Comparison of ENCODE assay signal across 26 cellular contexts in genomic region chr19:12991296-12991695, GRCh38. TPM values are rescaled to one million over a fixed set of nuclear protein-coding genes. Genes with fewer than 3 reads are reported as not detected.
"Had no signal": no experiment of that assay in that cellular context is flagged by ENCODE, and none has a peak within 500 bp of the region (broad histone marks: within the 10 kb centered on the region; RNA-seq: fewer than 3 reads in every experiment).

No MANE protein-coding gene starts in this region.

- DNase-seq: activated CD4-positive, alpha-beta T cell treated with anti-CD3 and anti-CD28 coated beads, Interleukin-2, amount 10 ng/mL, durations not matched to agents 7 days and 5 days; activated CD8-positive, alpha-beta T cell treated with anti-CD3 and anti-CD28 coated beads, Interleukin-2, amount 10 ng/mL, durations not matched to agents 7 days and 5 days; activated gamma-delta T cell; effector memory CD4-positive, alpha-beta T cell; glutamatergic neuron; hippocampal formation; left ventricle myocardium superior; mammary epithelial cell; midbrain; spleen; stimulated activated CD4-positive, alpha-beta T cell treated with anti-CD3 and anti-CD28 coated beads, Interleukin-4, amount 100 ng/mL, for 1 hour; stimulated activated naive CD4-positive, alpha-beta T cell treated with Interleukin-2 at 50 U/mL for 16 hours; upper lobe of left lung had no signal

- H3K27me3 Mint-ChIP-seq: central memory CD8-positive, alpha-beta T cell had no signal

- H3K27ac ChIP-seq: ascending aorta, spleen, thoracic aorta, upper lobe of left lung had no signal

- H3K4me3 ChIP-seq: ascending aorta, prostate gland, spleen, thoracic aorta, upper lobe of left lung had no signal

- ATAC-seq: activated CD4-positive, CD25-positive, alpha-beta regulatory T cell treated with anti-CD3 and anti-CD28 coated beads, Interleukin-2, amount 50 U/mL, for 24 hours; activated CD8-positive, alpha-beta T cell treated with anti-CD3 and anti-CD28 coated beads, Interleukin-2, amount 10 ng/mL, durations not matched to agents 7 days and 5 days; activated naive CD4-positive, alpha-beta T cell treated with anti-CD3 and anti-CD28 coated beads, Interleukin-2, amount 50 U/mL, for 72 hours; esophagus mucosa; left ventricle myocardium superior had no signal

- H3K9me3 Mint-ChIP-seq: activated CD4-positive, alpha-beta T cell treated with anti-CD3 and anti-CD28 coated beads, Interleukin-2, amount 10 ng/mL, durations not matched to agents 7 days and 5 days; activated naive CD4-positive, alpha-beta T cell treated with anti-CD3 and anti-CD28 coated beads, Interleukin-2, amount 50 U/mL, for 72 hours; activated T-helper 1 cell treated with anti-CD3 and anti-CD28 coated beads, Interleukin-12 subunit alpha, Interleukin-12 subunit beta, Interleukin-2, Interleukin-4 antibody, amounts not matched to agents 30 ng/mL and 10 ng/mL and 1 ng/mL, durations not matched to agents 14 hours and 24 hours and 36 hours; central memory CD8-positive, alpha-beta T cell had no signal

- H3K27ac Mint-ChIP-seq: activated CD4-positive, alpha-beta T cell treated with anti-CD3 and anti-CD28 coated beads, Interleukin-2, amount 10 ng/mL, durations not matched to agents 7 days and 5 days; activated CD8-positive, alpha-beta T cell treated with anti-CD3 and anti-CD28 coated beads, Interleukin-2, amount 10 ng/mL, durations not matched to agents 7 days and 5 days; activated naive CD4-positive, alpha-beta T cell treated with anti-CD3 and anti-CD28 coated beads, Interleukin-2, amount 50 U/mL, for 72 hours; activated T-helper 1 cell treated with anti-CD3 and anti-CD28 coated beads, Interleukin-12 subunit alpha, Interleukin-12 subunit beta, Interleukin-2, Interleukin-4 antibody, amounts not matched to agents 30 ng/mL and 10 ng/mL and 1 ng/mL, durations not matched to agents 14 hours and 24 hours and 36 hours had no signal

- H3K4me3 Mint-ChIP-seq: activated CD4-positive, alpha-beta T cell treated with anti-CD3 and anti-CD28 coated beads, Interleukin-2, amount 10 ng/mL, durations not matched to agents 7 days and 5 days; activated CD8-positive, alpha-beta T cell treated with anti-CD3 and anti-CD28 coated beads, Interleukin-2, amount 10 ng/mL, durations not matched to agents 7 days and 5 days; activated T-helper 1 cell treated with anti-CD3 and anti-CD28 coated beads, Interleukin-12 subunit alpha, Interleukin-12 subunit beta, Interleukin-2, Interleukin-4 antibody, amounts not matched to agents 30 ng/mL and 10 ng/mL and 1 ng/mL, durations not matched to agents 14 hours and 24 hours and 36 hours; central memory CD8-positive, alpha-beta T cell had no signal

- H3K4me1 ChIP-seq: prostate gland had no signal

- H3K9me3 ChIP-seq: ascending aorta, prostate gland, spleen, thoracic aorta, upper lobe of left lung had no signal

- FAIRE-seq: colon, endothelial cell of umbilical vein, frontal cortex had no signal

- H3K36me3 ChIP-seq: ascending aorta, prostate gland, spleen, thoracic aorta, upper lobe of left lung had no signal

- H3K27me3 ChIP-seq: ascending aorta had no signal

RNA-seq across cellular contexts. Expression of gene NFIX, which starts 4.0 kb away (rescaled TPM):
- polyA plus RNA-seq: neural cell had no signal

RNA-seq across cellular contexts. Expression of gene DAND5, which starts 21.9 kb away (rescaled TPM):
- total RNA-seq: ascending aorta; esophagus mucosa; spleen; T-helper 2 cell treated with Interferon-gamma antibody and Interleukin-4, amounts not matched to agents 100 ng/mL and 5 ng/mL, for 36 hours; thoracic aorta; upper lobe of left lung had no signal
- polyA plus RNA-seq: neural cell, spleen had no signal
